8 cellular contexts compared by ENCODE assay signal in the genomic region with DNA sequence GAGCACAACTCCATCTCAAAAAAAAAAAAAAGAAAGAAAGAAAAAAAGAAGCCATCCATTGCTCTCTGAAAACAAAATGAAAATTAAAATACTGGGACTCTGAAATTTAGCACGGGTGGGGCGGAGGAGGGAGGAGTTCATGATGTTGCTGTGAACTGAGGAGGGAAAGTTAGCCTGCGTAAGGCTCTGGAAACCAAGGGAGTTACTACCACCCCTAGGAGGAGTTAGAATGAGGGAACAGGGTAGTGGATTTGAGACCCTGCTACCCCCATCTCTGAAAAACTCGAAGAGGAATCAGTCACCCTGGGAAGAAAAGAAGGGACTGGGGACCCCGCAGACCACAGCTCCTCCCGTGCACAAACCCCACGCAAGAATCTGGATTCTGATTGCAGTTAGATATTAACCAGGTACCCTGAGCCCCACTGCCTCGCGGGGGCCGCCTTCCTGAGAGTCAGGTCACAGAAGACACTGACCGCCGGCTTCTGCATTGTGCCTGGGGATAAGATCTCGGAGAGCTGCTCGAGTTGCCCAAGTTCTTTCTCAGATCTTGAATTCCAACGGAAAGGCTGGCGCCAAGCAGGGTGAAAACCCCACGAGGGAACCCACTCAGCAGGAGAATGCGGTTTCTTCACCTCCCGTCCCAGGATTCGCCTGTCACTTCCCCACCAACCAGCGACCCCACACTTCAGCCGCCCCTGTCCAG. TPM values are rescaled to one million over a fixed set of nuclear protein-coding genes. Genes with fewer than 3 reads are reported as not detected.
A peak's percentile ranks its signal among the peaks of the same experiment; 100 is the strongest.
DNase-seq lines count a peak whose midpoint lies in the region; ATAC-seq, FAIRE-seq and TF ChIP-seq lines count a peak whose summit lies in the region.

No MANE protein-coding gene starts in this region.

- H3K9me3 ChIP-seq in HepG2 (ENCODE audit: low read length) (no peaks in the 10 kb centered on the region), stomach smooth muscle (ENCODE audit: control insufficient read depth in 2 of 2, low read length in 2 of 2) (no peaks in the 10 kb centered on the region)

- H3K4me2 ChIP-seq in HepG2 (ENCODE audit: low read depth, low read length): peak overlapping the region; percentile 94

- intact Hi-C loops in HepG2 (cut with micrococcal nuclease; ENCODE audit: unreplicated experiment): loop anchor here (1.0 to 5.0 kb wide), 4 partner anchors 34 to 162 kb away; no protein-coding TSS in a partner anchor

- peak overlapping the region; percentile 86 for H3K9ac ChIP-seq in HepG2 (ENCODE audit: insufficient read depth, low read depth, low read length)
- peak overlapping the region; percentile 82 to 92 for H3K9ac ChIP-seq in stomach smooth muscle (ENCODE audit: low read length in 2 of 2)

- CTCF ChIA-PET in HepG2 (lab: Yijun Ruan, JAX; ENCODE audit: low intra/inter-chr PET ratio, low total read pairs): no interaction called here

- BruUV-seq in HepG2 (replicated peaks; lab: Mats Ljungman, UMichigan): TSS peak; percentile 71

- H3K36me3 ChIP-seq in HepG2 (replicated peaks in 1 of 2; ENCODE audit: control insufficient read depth in 1 of 2, insufficient read depth in 2 of 2, low read length in 2 of 2) (no peaks in the 10 kb centered on the region), stomach smooth muscle (ENCODE audit: control insufficient read depth in 2 of 2, insufficient read depth in 2 of 2, low read length in 2 of 2) (no peaks in the 10 kb centered on the region)

- TF ChIP-seq CTCF in GM13977 (IDR thresholded peaks at IDR 0.05; ENCODE audit: extremely low read depth, insufficient read depth, missing control alignments) (no peak), HepG2 (CRISPR knock-in tag; IDR thresholded peaks at IDR 0.05) (no peak)

- no peaks in the 10 kb centered on the region for H3K27me3 ChIP-seq in HepG2 (ENCODE audit: control insufficient read depth in 1 of 2, insufficient read depth in 2 of 2, low read length in 2 of 2)
- H3K27me3 ChIP-seq in stomach smooth muscle (ENCODE audit: control insufficient read depth in 1 of 2, insufficient read depth in 2 of 2, low read length in 2 of 2): no peaks in the 10 kb centered on the region

- no peak for FAIRE-seq in HepG2 (lab: Jason Lieb, UNC)

- POLR2A ChIA-PET in HepG2 (lab: Yijun Ruan, JAX): interaction anchor here (1.2 to 4.2 kb wide), 8 partner anchors 32 to 312 kb away, joined by 3 to 79 read pairs (median 10); partner anchors contain the start of genes ZNF136, ZNF44, ZNF443 and ZNF563

- no peak overlapping the region for H2AFZ ChIP-seq in HepG2 (ENCODE audit: low read length)

- peak overlapping the region; percentile 75 to 90 (median 89) for H3K4me3 ChIP-seq in HepG2 (replicated peaks in 1 of 3; ENCODE audit: insufficient read depth in 1 of 3, low read depth in 2 of 3, low read length in 3 of 3)
- peak overlapping the region; percentile 83 to 88 for H3K4me3 ChIP-seq in stomach smooth muscle (ENCODE audit: low read length in 2 of 2)

- no peaks in the 10 kb centered on the region for H3K79me2 ChIP-seq in HepG2 (ENCODE audit: insufficient read depth, low read length)

- TF ChIP-seq EP300 in HepG2 (IDR thresholded peaks at IDR 0.05; ENCODE audit: low read depth in 2 of 2, low read length in 2 of 2) (no peak), HepG2 (CRISPR knock-in tag; IDR thresholded peaks at IDR 0.05; ENCODE audit: borderline replicate concordance) (no peak)

- H3K27ac ChIP-seq in HepG2 (ENCODE audit: extremely low read length, insufficient read depth, low read length) (peak overlapping the region; percentile 81), stomach smooth muscle (ENCODE audit: low read length) (peak overlapping the region; percentile 90)

- H4K20me1 ChIP-seq in HepG2 (ENCODE audit: insufficient read depth, low read length): no peaks in the 10 kb centered on the region

- 15% methylated on average over 16 of the region's 22 CpGs for WGBS in HepG2 (ENCODE audit: low lambda C conversion rate)

- in situ Hi-C loops in GM13977 (cut with MboI; ENCODE audit: low pct_unique_long_range_greater_than_20kb, low sequenced_read_pairs, unreplicated experiment) (no loop called here), HepG2 (cut with HindIII; ENCODE audit: extremely low pct_ligation_motif_present, low pct_unique_long_range_greater_than_20kb) (loop anchor here (10.0 kb wide), 1 partner anchor 70 kb away; the partner anchor contains the start of gene ZNF44)

- TF ChIP-seq RAD21 in HepG2 (CRISPR knock-in tag; IDR thresholded peaks at IDR 0.05): no peak

- no peak for TF ChIP-seq POLR2A in HepG2 (IDR thresholded peaks at IDR 0.05; ENCODE audit: insufficient read depth in 1 of 2, low read depth in 2 of 2, low read length in 2 of 2)

- DNase-seq in GM13977 (ENCODE audit: low spot score) (peak; percentile 48), OCI-M2 (lab: John Stamatoyannopoulos, UW; ENCODE audit: unreplicated experiment) (peak; percentile 91), cerebellum (ENCODE audit: low spot score) (peak; percentile 11), HepG2 (ENCODE audit: low spot score) (no peak), retina (no peak), NCI-H1092 (lab: John Stamatoyannopoulos, UW) (no peak), NCI-H82 (lab: John Stamatoyannopoulos, UW) (no peak)

- no peak for ATAC-seq in HepG2

- H3K4me1 ChIP-seq in HepG2 (ENCODE audit: insufficient read depth, low read length): peaks cover 25% of the 10 kb centered on the region
- H3K4me1 ChIP-seq in stomach smooth muscle (ENCODE audit: control insufficient read depth, insufficient read depth, low read length): peaks cover 12% of the 10 kb centered on the region

RNA-seq across cellular contexts. Expression of gene ZNF442, which starts 0.9 kb away (rescaled TPM):
- 7.1 TPM for total RNA-seq in cerebellum
- 6.0 and 8.6 TPM in 2 replicates for total RNA-seq in HepG2 (2016; rRNA removed; fragmentation: Illumina TruSeq; extraction: Trizol)
- 3.2 and 3.9 TPM in 2 replicates for total RNA-seq in HepG2 (2016; cell fraction: cytosol; rRNA removed; fragmentation: Illumina TruSeq; extraction: Trizol; ENCODE audit: low read depth)
- 6.0 and 8.5 TPM in 2 replicates for total RNA-seq in HepG2 (2016; cell fraction: insoluble cytoplasmic fraction; rRNA removed; fragmentation: Illumina TruSeq; extraction: Trizol)
- 4.6 and 5.1 TPM in 2 replicates for total RNA-seq in HepG2 (2016; cell fraction: membrane; rRNA removed; fragmentation: Illumina TruSeq; extraction: Trizol)
- total RNA-seq in HepG2 (2016; cell fraction: nucleus; rRNA removed; fragmentation: Illumina TruSeq; extraction: Trizol): 3.7 and 5.1 TPM in 2 replicates
- 0.57 and 1.0 TPM in 2 replicates for polyA plus RNA-seq in HepG2 (2011; rRNA removed)
- polyA plus RNA-seq in HepG2 (2011; cell fraction: cytosol; rRNA removed): 0.21 and 0.63 TPM in 2 replicates
- 0.73 and 0.82 TPM in 2 replicates for polyA plus RNA-seq in HepG2 (2011; cell fraction: nucleus; rRNA removed)
- 0.76 and 0.89 TPM in 2 replicates for polyA plus RNA-seq in HepG2 (2012)
- polyA plus RNA-seq in HepG2 (2016; cell fraction: cytosol; fragmentation: Illumina TruSeq; extraction: Trizol; ENCODE audit: low read depth): 0.09 and 0.19 TPM in 2 replicates
- polyA plus RNA-seq in HepG2 (2016; cell fraction: insoluble cytoplasmic fraction; fragmentation: Illumina TruSeq; extraction: Trizol; ENCODE audit: low read depth): 3.2 and 3.4 TPM in 2 replicates
- 0.40 and 0.74 TPM in 2 replicates for polyA plus RNA-seq in HepG2 (2016; cell fraction: membrane; fragmentation: Illumina TruSeq; extraction: Trizol; ENCODE audit: low read depth)
- polyA plus RNA-seq in HepG2 (2016; cell fraction: nucleus; fragmentation: Illumina TruSeq; extraction: Trizol; ENCODE audit: insufficient read depth, low read depth): 3.1 and 5.2 TPM in 2 replicates
- polyA minus RNA-seq in HepG2 (2011; rRNA and poly(A)+ RNA removed; ENCODE audit: low replicate concordance): 0.48 TPM in 1 of 2 replicates, not detected in the other
- polyA minus RNA-seq in HepG2 (2011; cell fraction: cytosol; rRNA and poly(A)+ RNA removed): 1.4 and 2.9 TPM in 2 replicates
- 2.2 and 3.0 TPM in 2 replicates for polyA minus RNA-seq in HepG2 (2011; cell fraction: nucleus; rRNA and poly(A)+ RNA removed)

RNA-seq across cellular contexts. Expression of gene ZNF563, which starts 31.1 kb away (rescaled TPM):
- 2.0 TPM for total RNA-seq in cerebellum
- total RNA-seq in HepG2 (2016; rRNA removed; fragmentation: Illumina TruSeq; extraction: Trizol): 19.5 and 26.3 TPM in 2 replicates
- 4.8 and 5.3 TPM in 2 replicates for total RNA-seq in HepG2 (2016; cell fraction: cytosol; rRNA removed; fragmentation: Illumina TruSeq; extraction: Trizol; ENCODE audit: low read depth)
- total RNA-seq in HepG2 (2016; cell fraction: insoluble cytoplasmic fraction; rRNA removed; fragmentation: Illumina TruSeq; extraction: Trizol): 18.3 and 25.3 TPM in 2 replicates
- 6.5 and 9.3 TPM in 2 replicates for total RNA-seq in HepG2 (2016; cell fraction: membrane; rRNA removed; fragmentation: Illumina TruSeq; extraction: Trizol)
- 11.4 and 13.5 TPM in 2 replicates for total RNA-seq in HepG2 (2016; cell fraction: nucleus; rRNA removed; fragmentation: Illumina TruSeq; extraction: Trizol)
- polyA plus RNA-seq in HepG2 (2011; rRNA removed): 7.1 and 7.5 TPM in 2 replicates
- polyA plus RNA-seq in HepG2 (2011; cell fraction: cytosol; rRNA removed): 4.2 and 5.3 TPM in 2 replicates
- 5.2 and 5.7 TPM in 2 replicates for polyA plus RNA-seq in HepG2 (2011; cell fraction: nucleus; rRNA removed)
- 5.2 and 6.9 TPM in 2 replicates for polyA plus RNA-seq in HepG2 (2012)
- 1.2 and 1.7 TPM in 2 replicates for polyA plus RNA-seq in HepG2 (2016; cell fraction: cytosol; fragmentation: Illumina TruSeq; extraction: Trizol; ENCODE audit: low read depth)
- polyA plus RNA-seq in HepG2 (2016; cell fraction: insoluble cytoplasmic fraction; fragmentation: Illumina TruSeq; extraction: Trizol; ENCODE audit: low read depth): 19.8 and 21.0 TPM in 2 replicates
- polyA plus RNA-seq in HepG2 (2016; cell fraction: membrane; fragmentation: Illumina TruSeq; extraction: Trizol; ENCODE audit: low read depth): 2.4 and 2.5 TPM in 2 replicates
- polyA plus RNA-seq in HepG2 (2016; cell fraction: nucleus; fragmentation: Illumina TruSeq; extraction: Trizol; ENCODE audit: insufficient read depth, low read depth): 7.9 and 14.1 TPM in 2 replicates
- 6.6 TPM in 1 of 2 replicates, not detected in the other for polyA minus RNA-seq in HepG2 (2011; rRNA and poly(A)+ RNA removed; ENCODE audit: low replicate concordance)
- 6.7 and 7.1 TPM in 2 replicates for polyA minus RNA-seq in HepG2 (2011; cell fraction: cytosol; rRNA and poly(A)+ RNA removed)
- polyA minus RNA-seq in HepG2 (2011; cell fraction: nucleus; rRNA and poly(A)+ RNA removed): 17.3 and 20.3 TPM in 2 replicates

RNA-seq across cellular contexts. Expression of gene ZNF799, which starts 36.5 kb away (rescaled TPM):
- total RNA-seq in cerebellum (6.9 TPM), HepG2 (2016; rRNA removed; fragmentation: Illumina TruSeq; extraction: Trizol) (17.9 and 27.0 TPM in 2 replicates)
- 4.5 and 5.5 TPM in 2 replicates for total RNA-seq in HepG2 (2016; cell fraction: cytosol; rRNA removed; fragmentation: Illumina TruSeq; extraction: Trizol; ENCODE audit: low read depth)
- 17.8 and 28.0 TPM in 2 replicates for total RNA-seq in HepG2 (2016; cell fraction: insoluble cytoplasmic fraction; rRNA removed; fragmentation: Illumina TruSeq; extraction: Trizol)
- total RNA-seq in HepG2 (2016; cell fraction: membrane; rRNA removed; fragmentation: Illumina TruSeq; extraction: Trizol): 10.2 and 12.9 TPM in 2 replicates
- total RNA-seq in HepG2 (2016; cell fraction: nucleus; rRNA removed; fragmentation: Illumina TruSeq; extraction: Trizol): 17.5 and 19.9 TPM in 2 replicates
- polyA plus RNA-seq in HepG2 (2011; rRNA removed): 4.7 and 7.7 TPM in 2 replicates
- 2.5 and 3.3 TPM in 2 replicates for polyA plus RNA-seq in HepG2 (2011; cell fraction: cytosol; rRNA removed)
- polyA plus RNA-seq in HepG2 (2011; cell fraction: nucleus; rRNA removed): 4.9 and 6.2 TPM in 2 replicates
- 5.2 and 5.9 TPM in 2 replicates for polyA plus RNA-seq in HepG2 (2012)
- polyA plus RNA-seq in HepG2 (2016; cell fraction: cytosol; fragmentation: Illumina TruSeq; extraction: Trizol; ENCODE audit: low read depth): 0.52 and 0.70 TPM in 2 replicates
- 13.3 and 14.1 TPM in 2 replicates for polyA plus RNA-seq in HepG2 (2016; cell fraction: insoluble cytoplasmic fraction; fragmentation: Illumina TruSeq; extraction: Trizol; ENCODE audit: low read depth)
- polyA plus RNA-seq in HepG2 (2016; cell fraction: membrane; fragmentation: Illumina TruSeq; extraction: Trizol; ENCODE audit: low read depth): 1.5 and 1.7 TPM in 2 replicates
- polyA plus RNA-seq in HepG2 (2016; cell fraction: nucleus; fragmentation: Illumina TruSeq; extraction: Trizol; ENCODE audit: insufficient read depth, low read depth): 17.2 and 18.4 TPM in 2 replicates
- polyA minus RNA-seq in HepG2 (2011; rRNA and poly(A)+ RNA removed; ENCODE audit: low replicate concordance): 1.4 and 4.5 TPM in 2 replicates
- polyA minus RNA-seq in HepG2 (2011; cell fraction: cytosol; rRNA and poly(A)+ RNA removed): 6.2 and 6.7 TPM in 2 replicates
- 22.3 and 26.4 TPM in 2 replicates for polyA minus RNA-seq in HepG2 (2011; cell fraction: nucleus; rRNA and poly(A)+ RNA removed)

Comparison
In these comparisons a context has a peak if more than half of its experiments do, and no peak if none do; other contexts are left out.
1. DNase-seq: peak in GM13977 (single experiment), OCI-M2 (single experiment) and cerebellum (single experiment); none in HepG2 (single experiment), retina (single experiment), NCI-H1092 (single experiment) and NCI-H82 (single experiment).